ENCODE assay signal across 38 cellular contexts in genomic region chr5:129048509-129048908, GRCh38.
"Had no signal": no experiment of that assay in that cellular context is flagged by ENCODE, and none has a peak within 500 bp of the region (broad histone marks: within the 10 kb centered on the region; RNA-seq: fewer than 3 reads in every experiment).

No MANE protein-coding gene starts in this region.

- H3K27me3 Mint-ChIP-seq: activated CD4-positive, alpha-beta memory T cell treated with anti-CD3 and anti-CD28 coated beads, Interleukin-2, amount 10 ng/mL, durations not matched to agents 7 days and 5 days; activated CD4-positive, alpha-beta T cell treated with anti-CD3 and anti-CD28 coated beads, Interleukin-2, amount 10 ng/mL, durations not matched to agents 7 days and 5 days; activated CD8-positive, alpha-beta memory T cell treated with anti-CD3 and anti-CD28 coated beads, Interleukin-2, amount 10 ng/mL, durations not matched to agents 7 days and 5 days; activated naive CD4-positive, alpha-beta T cell treated with anti-CD3 and anti-CD28 coated beads, Interleukin-2, amount 10 ng/mL, durations not matched to agents 7 days and 5 days; activated naive CD8-positive, alpha-beta T cell treated with anti-CD3 and anti-CD28 coated beads, Interleukin-2, amount 10 ng/mL, durations not matched to agents 7 days and 5 days; activated T-cell treated with anti-CD3 and anti-CD28 coated beads, Interleukin-2, amount 50 U/mL, for 24 hours; brain had no signal

- DNase-seq: activated CD4-positive, alpha-beta memory T cell treated with anti-CD3 and anti-CD28 coated beads, Interleukin-2, amount 10 ng/mL, durations not matched to agents 7 days and 5 days; activated CD4-positive, alpha-beta T cell treated with anti-CD3 and anti-CD28 coated beads for 1 hour; activated CD4-positive, alpha-beta T cell treated with anti-CD3 and anti-CD28 coated beads for 36 hours; activated CD4-positive, alpha-beta T cell treated with anti-CD3 and anti-CD28 coated beads for 48 hours; activated CD4-positive, alpha-beta T cell treated with anti-CD3 and anti-CD28 coated beads, Interleukin-2, amount 10 ng/mL, durations not matched to agents 7 days and 5 days; activated CD4-positive, alpha-beta T cell treated with anti-CD3 and anti-CD28 coated beads, Interleukin-2, amount 50 U/mL, for 48 hours; activated CD4-positive, CD25-positive, alpha-beta regulatory T cell; activated CD8-positive, alpha-beta memory T cell treated with anti-CD3 and anti-CD28 coated beads for 24 hours; activated CD8-positive, alpha-beta memory T cell treated with anti-CD3 and anti-CD28 coated beads, Interleukin-2, amount 10 ng/mL, durations not matched to agents 7 days and 5 days; activated CD8-positive, alpha-beta memory T cell treated with anti-CD3 and anti-CD28 coated beads, Interleukin-2, amount 50 U/mL, for 48 hours; activated CD8-positive, alpha-beta T cell treated with anti-CD3 and anti-CD28 coated beads, Interleukin-2, amount 10 ng/mL, durations not matched to agents 7 days and 5 days; activated effector memory CD4-positive, alpha-beta T cell treated with Interleukin-2 at 50 U/mL for 16 hours; activated gamma-delta T cell; activated naive CD4-positive, alpha-beta T cell treated with anti-CD3 and anti-CD28 coated beads, Interleukin-2, amount 10 ng/mL, durations not matched to agents 7 days and 5 days; activated naive CD4-positive, alpha-beta T cell treated with Interleukin-2 at 50 U/mL for 16 hours; activated naive CD8-positive, alpha-beta T cell treated with anti-CD3 and anti-CD28 coated beads, Interleukin-2, amount 10 ng/mL, durations not matched to agents 7 days and 5 days; activated naive CD8-positive, alpha-beta T cell treated with anti-CD3 and anti-CD28 coated beads, Interleukin-2, amount 50 U/mL, for 24 hours; activated T-cell treated with anti-CD3 and anti-CD28 coated beads, Interleukin-2, amount 50 U/mL, for 24 hours; activated T-cell treated with anti-CD3 and anti-CD28 coated beads, Interleukin-2, amount 50 U/mL, for 48 hours; amygdala; anterior cingulate cortex; caudate nucleus; cerebellar nuclear complex; T-helper 1 cell; T-helper 2 cell; T-helper 9 cell; WERI-Rb-1 had no signal

- H3K4me1 ChIP-seq: ascending aorta had no signal

- H3K36me3 Mint-ChIP-seq: activated CD8-positive, alpha-beta memory T cell treated with anti-CD3 and anti-CD28 coated beads, Interleukin-2, amount 10 ng/mL, durations not matched to agents 7 days and 5 days; activated naive CD4-positive, alpha-beta T cell treated with anti-CD3 and anti-CD28 coated beads, Interleukin-2, amount 10 ng/mL, durations not matched to agents 7 days and 5 days; activated naive CD8-positive, alpha-beta T cell; activated naive CD8-positive, alpha-beta T cell treated with anti-CD3 and anti-CD28 coated beads, Interleukin-2, amount 10 ng/mL, durations not matched to agents 7 days and 5 days; brain had no signal

- H3K4me3 ChIP-seq: ascending aorta, cardiac muscle cell had no signal

- H3K27ac ChIP-seq: ascending aorta, cardiac muscle cell, WERI-Rb-1 had no signal

- H3K36me3 ChIP-seq: ascending aorta, cardiac muscle cell, WERI-Rb-1 had no signal

- H3K4me1 Mint-ChIP-seq: activated CD4-positive, alpha-beta memory T cell treated with anti-CD3 and anti-CD28 coated beads, Interleukin-2, amount 10 ng/mL, durations not matched to agents 7 days and 5 days; activated CD4-positive, alpha-beta T cell treated with anti-CD3 and anti-CD28 coated beads for 36 hours; activated CD4-positive, alpha-beta T cell treated with anti-CD3 and anti-CD28 coated beads, Interleukin-2, amount 10 ng/mL, durations not matched to agents 7 days and 5 days; activated CD8-positive, alpha-beta memory T cell treated with anti-CD3 and anti-CD28 coated beads, Interleukin-2, amount 10 ng/mL, durations not matched to agents 7 days and 5 days; activated naive CD4-positive, alpha-beta T cell treated with anti-CD3 and anti-CD28 coated beads, Interleukin-2, amount 10 ng/mL, durations not matched to agents 7 days and 5 days; activated naive CD4-positive, alpha-beta T cell treated with anti-CD3 and anti-CD28 coated beads, Interleukin-2, amount 50 U/mL, for 24 hours; activated naive CD8-positive, alpha-beta T cell treated with anti-CD3 and anti-CD28 coated beads, Interleukin-2, amount 10 ng/mL, durations not matched to agents 7 days and 5 days; activated naive CD8-positive, alpha-beta T cell treated with anti-CD3 and anti-CD28 coated beads, Interleukin-2, amount 50 U/mL, for 24 hours; central memory CD8-positive, alpha-beta T cell; WTC11 had no signal

- H3K4me3 Mint-ChIP-seq: activated CD4-positive, alpha-beta memory T cell treated with anti-CD3 and anti-CD28 coated beads, Interleukin-2, amount 10 ng/mL, durations not matched to agents 7 days and 5 days; activated CD4-positive, alpha-beta T cell treated with anti-CD3 and anti-CD28 coated beads for 36 hours; activated CD4-positive, alpha-beta T cell treated with anti-CD3 and anti-CD28 coated beads, Interleukin-2, amount 10 ng/mL, durations not matched to agents 7 days and 5 days; activated CD8-positive, alpha-beta memory T cell treated with anti-CD3 and anti-CD28 coated beads, Interleukin-2, amount 10 ng/mL, durations not matched to agents 7 days and 5 days; activated CD8-positive, alpha-beta T cell treated with anti-CD3 and anti-CD28 coated beads, Interleukin-2, amount 10 ng/mL, durations not matched to agents 7 days and 5 days; activated naive CD4-positive, alpha-beta T cell treated with anti-CD3 and anti-CD28 coated beads, Interleukin-2, amount 10 ng/mL, durations not matched to agents 7 days and 5 days; activated naive CD4-positive, alpha-beta T cell treated with anti-CD3 and anti-CD28 coated beads, Interleukin-2, amount 50 U/mL, for 24 hours; activated naive CD8-positive, alpha-beta T cell; activated naive CD8-positive, alpha-beta T cell treated with anti-CD3 and anti-CD28 coated beads, Interleukin-2, amount 10 ng/mL, durations not matched to agents 7 days and 5 days; activated naive CD8-positive, alpha-beta T cell treated with anti-CD3 and anti-CD28 coated beads, Interleukin-2, amount 50 U/mL, for 24 hours; activated T-cell treated with anti-CD3 and anti-CD28 coated beads, Interleukin-2, amount 50 U/mL, for 24 hours; brain; central memory CD8-positive, alpha-beta T cell; T-helper 1 cell treated with Interleukin-12 subunit alpha and Interleukin-12 subunit beta and Interleukin-4 antibody, amounts not matched to agents 30 μg/mL and 1 μg/mL, for 36 hours; T-helper 2 cell treated with Interferon-gamma antibody and Interleukin-4, amounts not matched to agents 5 μg/mL and 100 μg/mL, for 36 hours; WTC11 had no signal

- ATAC-seq: activated CD4-positive, alpha-beta T cell treated with anti-CD3 and anti-CD28 coated beads for 36 hours; activated CD4-positive, CD25-positive, alpha-beta regulatory T cell treated with anti-CD3 and anti-CD28 coated beads, Interleukin-2, amount 50 U/mL, for 24 hours; activated CD8-positive, alpha-beta memory T cell treated with anti-CD3 and anti-CD28 coated beads, Interleukin-2, amount 10 ng/mL, durations not matched to agents 7 days and 5 days; activated CD8-positive, alpha-beta T cell treated with anti-CD3 and anti-CD28 coated beads, Interleukin-2, amount 10 ng/mL, durations not matched to agents 7 days and 5 days; activated naive CD8-positive, alpha-beta T cell treated with anti-CD3 and anti-CD28 coated beads, Interleukin-2, amount 50 U/mL, for 24 hours; WTC11 had no signal

- H3K27ac Mint-ChIP-seq: activated CD4-positive, alpha-beta memory T cell treated with anti-CD3 and anti-CD28 coated beads, Interleukin-2, amount 10 ng/mL, durations not matched to agents 7 days and 5 days; activated CD4-positive, alpha-beta T cell treated with anti-CD3 and anti-CD28 coated beads for 36 hours; activated CD4-positive, alpha-beta T cell treated with anti-CD3 and anti-CD28 coated beads, Interleukin-2, amount 10 ng/mL, durations not matched to agents 7 days and 5 days; activated CD8-positive, alpha-beta memory T cell treated with anti-CD3 and anti-CD28 coated beads, Interleukin-2, amount 10 ng/mL, durations not matched to agents 7 days and 5 days; activated CD8-positive, alpha-beta T cell treated with anti-CD3 and anti-CD28 coated beads, Interleukin-2, amount 10 ng/mL, durations not matched to agents 7 days and 5 days; activated naive CD4-positive, alpha-beta T cell treated with anti-CD3 and anti-CD28 coated beads, Interleukin-2, amount 10 ng/mL, durations not matched to agents 7 days and 5 days; activated naive CD4-positive, alpha-beta T cell treated with anti-CD3 and anti-CD28 coated beads, Interleukin-2, amount 50 U/mL, for 24 hours; activated naive CD8-positive, alpha-beta T cell; activated naive CD8-positive, alpha-beta T cell treated with anti-CD3 and anti-CD28 coated beads, Interleukin-2, amount 10 ng/mL, durations not matched to agents 7 days and 5 days; activated naive CD8-positive, alpha-beta T cell treated with anti-CD3 and anti-CD28 coated beads, Interleukin-2, amount 50 U/mL, for 24 hours; activated T-cell treated with anti-CD3 and anti-CD28 coated beads, Interleukin-2, amount 50 U/mL, for 24 hours; activated T-helper 2 cell treated with anti-CD3 and anti-CD28 coated beads, Interferon-gamma antibody, Interleukin-2, Interleukin-4, amounts not matched to agents 10 μg/mL and 5 μg/mL and 100 μg/mL, durations not matched to agents 14 hours and 24 hours and 36 hours; brain; T-helper 1 cell treated with Interleukin-12 subunit alpha and Interleukin-12 subunit beta and Interleukin-4 antibody, amounts not matched to agents 30 μg/mL and 1 μg/mL, for 36 hours; T-helper 2 cell treated with Interferon-gamma antibody and Interleukin-4, amounts not matched to agents 5 μg/mL and 100 μg/mL, for 36 hours; WTC11 had no signal

- H3K27me3 ChIP-seq: ascending aorta, cardiac muscle cell had no signal
